In the genomic region with DNA sequence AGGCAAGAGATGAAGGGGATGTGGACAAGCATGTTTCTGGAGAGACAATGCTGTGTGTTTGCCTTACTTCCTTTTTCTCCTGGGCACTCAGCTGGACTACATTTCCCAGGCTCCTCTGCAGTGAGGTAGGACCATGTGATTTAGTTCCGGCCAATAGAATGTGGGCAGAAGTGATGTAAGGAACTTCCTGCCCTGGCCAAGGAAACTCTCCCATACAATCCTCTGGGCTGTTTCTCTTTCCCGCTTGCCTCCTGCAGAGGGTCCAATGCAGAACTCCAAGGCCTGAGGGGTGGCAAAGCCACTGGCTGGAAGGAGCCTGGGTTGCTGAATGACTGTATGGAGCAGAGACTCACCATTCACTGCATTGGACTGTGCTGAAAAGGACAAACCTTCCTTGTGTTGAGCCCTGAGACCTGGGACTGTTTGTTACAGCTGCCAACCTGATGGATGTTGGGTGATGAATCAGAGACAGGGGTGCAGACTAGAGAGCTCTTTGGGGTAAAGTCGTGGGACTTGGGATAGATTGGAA, we compare ENCODE assay signal across 9 cellular contexts.
A peak's percentile ranks its signal among the peaks of the same experiment; 100 is the strongest.
DNase-seq lines count a peak whose midpoint lies in the region; ATAC-seq and TF ChIP-seq lines count a peak whose summit lies in the region.
"Had no signal": no experiment of that assay in that cellular context is flagged by ENCODE, and none has a peak within 500 bp of the region (broad histone marks: within the 10 kb centered on the region; RNA-seq: fewer than 3 reads in every experiment).

No MANE protein-coding gene starts in this region.

- TF ChIP-seq POLR2A in body of pancreas (IDR thresholded peaks at IDR 0.05): no peak

- H3K4me1 ChIP-seq in body of pancreas: no peaks in the 10 kb centered on the region
- peaks cover 9% of the 10 kb centered on the region for H3K4me1 ChIP-seq in lower lobe of right lung

- H3K36me3 ChIP-seq in body of pancreas (replicated peaks in 1 of 2; ENCODE audit: insufficient read depth in 1 of 2, low read depth in 2 of 2): no peaks in the 10 kb centered on the region
- H3K36me3 ChIP-seq in lower lobe of right lung: no peaks in the 10 kb centered on the region

- 64 to 78% methylated on average over 3 of the region's 3 CpGs for WGBS in body of pancreas, 2 donors

- peak; percentile 60 for DNase-seq in COLO829 (ENCODE audit: low spot score)
- peak; percentile 61 for DNase-seq in NCI-H82 treated with DMSO at 0.1 percent for 48 hours (lab: John Stamatoyannopoulos, UW; ENCODE audit: unreplicated experiment)
- DNase-seq in body of pancreas: peak in 1 of 4 donors; percentile 57
- DNase-seq in lower lobe of right lung: no peak
- DNase-seq in epidermal melanocyte (ENCODE audit: insufficient read length, low spot score): no peak
- no peak for DNase-seq in NCI-H2081 treated with DMSO at 0.1 percent for 48 hours (lab: John Stamatoyannopoulos, UW)

- ATAC-seq in GM18868 (IDR thresholded peaks at IDR 0.05; ENCODE audit: unreplicated experiment): peak; percentile 94
- ATAC-seq in HG03060 (IDR thresholded peaks at IDR 0.05; ENCODE audit: low read depth, unreplicated experiment): peak; percentile 97
- peak; percentile 29 for ATAC-seq in body of pancreas
- ATAC-seq in lower lobe of right lung: peak; percentile 78 to 80

- no peak for TF ChIP-seq CTCF in body of pancreas (IDR thresholded peaks at IDR 0.05)
- TF ChIP-seq CTCF in lower lobe of right lung (IDR thresholded peaks at IDR 0.05): no peak

- no peaks in the 10 kb centered on the region for H3K27me3 ChIP-seq in body of pancreas
- no peaks in the 10 kb centered on the region for H3K27me3 ChIP-seq in lower lobe of right lung (ENCODE audit: low read depth)

- intact Hi-C loops in body of pancreas (cut with DNase I) (no loop called here), lower lobe of right lung (cut with DNase I) (no loop called here)

- H3K4me3 ChIP-seq in body of pancreas: no peak overlapping the region
- no peak overlapping the region for H3K4me3 ChIP-seq in lower lobe of right lung

- H3K9me3 ChIP-seq in body of pancreas: no peaks in the 10 kb centered on the region
- H3K9me3 ChIP-seq in lower lobe of right lung: no peaks in the 10 kb centered on the region

- H3K27ac ChIP-seq in body of pancreas (no peak overlapping the region), lower lobe of right lung (no peak overlapping the region)
- H3K27ac ChIP-seq: VCaP had no signal

Comparison
In these comparisons a context has a peak if more than half of its experiments do, and no peak if none do; other contexts are left out.
1. DNase-seq: peak in COLO829 (single experiment) and NCI-H82 treated with DMSO at 0.1 percent for 48 hours (single experiment); none in lower lobe of right lung (single experiment), epidermal melanocyte (single experiment) and NCI-H2081 treated with DMSO at 0.1 percent for 48 hours (single experiment).
2. ATAC-seq: peak in every context shown above with its lines; median percentile 97 in HG03060; 94 in GM18868; 79 in lower lobe of right lung; 29 in body of pancreas.